ENCODE assay signal across 8 cellular contexts in the genomic region with DNA sequence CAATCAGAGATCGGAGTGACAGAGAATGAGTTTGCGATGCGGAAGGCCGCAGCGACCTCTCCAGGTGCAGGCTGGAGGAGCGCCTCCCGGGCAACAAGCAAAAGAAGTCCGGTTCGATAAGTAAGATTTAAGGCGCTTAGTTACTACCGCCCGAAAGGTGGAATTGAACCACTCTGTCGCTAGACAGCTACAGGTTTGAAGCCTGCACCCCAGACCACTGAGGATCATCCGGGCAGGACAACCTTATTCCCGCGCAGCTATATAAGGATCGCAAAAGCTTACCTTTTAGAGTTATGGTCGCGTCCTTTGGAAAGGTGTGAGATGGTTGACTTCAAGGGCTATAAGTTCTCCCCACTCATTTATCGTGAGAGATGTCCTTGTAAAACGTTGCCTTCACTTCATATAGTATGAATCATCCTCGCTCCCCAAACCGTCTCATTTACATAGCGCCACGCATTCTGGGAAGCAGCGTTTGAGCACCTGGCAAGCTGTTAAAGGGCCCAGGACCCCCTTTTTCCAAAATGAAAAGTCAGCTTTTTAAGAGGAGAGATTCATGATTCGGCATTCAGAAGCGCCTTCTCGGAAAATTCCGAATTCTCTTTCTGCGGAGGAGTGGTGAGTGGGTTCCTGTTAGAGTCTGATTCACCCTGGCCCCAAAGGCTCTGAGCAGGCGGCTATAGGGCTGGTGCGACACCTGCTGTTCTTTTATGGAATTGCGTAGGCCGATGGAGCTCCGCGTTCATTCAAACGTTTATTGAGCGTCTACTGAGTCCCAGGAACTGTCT.
DNase-seq lines count a peak whose midpoint lies in the region; ATAC-seq, FAIRE-seq and TF ChIP-seq lines count a peak whose summit lies in the region.

No MANE protein-coding gene starts in this region.

- ATAC-seq in GM18861 (IDR thresholded peaks at IDR 0.05; ENCODE audit: unreplicated experiment) (peak; percentile 64), HG03097 (IDR thresholded peaks at IDR 0.05; ENCODE audit: low FRiP score, unreplicated experiment) (peak; percentile 76)

- peak; percentile 87 for TF ChIP-seq CTCF in AG04449 (IDR thresholded peaks at IDR 0.05; ENCODE audit: insufficient read depth, low read length, missing control alignments)
- TF ChIP-seq CTCF in VCaP (conservative IDR thresholded peaks at IDR 0.05) = peak; percentile 96
- TF ChIP-seq CTCF in cardiac fibroblast (IDR thresholded peaks at IDR 0.05; ENCODE audit: low read depth, low read length) = peak; percentile 95

- POLR2A ChIA-PET in AG04449 (lab: Yijun Ruan, JAX) = interaction anchor here (0.5 to 1.5 kb wide), 13 partner anchors 7 to 300 kb away, joined by 3 to 26 read pairs (median 4); partner anchors contain the start of genes BLOC1S3, ERCC1, FOSB and TRAPPC6A

- CTCF ChIA-PET in AG04449 (lab: Yijun Ruan, JAX) = interaction anchor here (0.6 to 19.3 kb wide), 35 partner anchors 10 to 296 kb away, joined by 3 to 773 read pairs (median 4); partner anchors contain the start of genes EML2, ERCC1, ERCC2 and FOSB

- peak overlapping the region; percentile 98 for H3K27ac ChIP-seq in VCaP

- no peak for DNase-seq in AG04449 (ENCODE audit: low read depth, low spot score)
- peak; percentile 85 for DNase-seq in NCI-H2171 (lab: John Stamatoyannopoulos, UW)
- DNase-seq in cardiac fibroblast (ENCODE audit: low read depth in 2 of 2) = peak; percentile 96 to 97
- peak; percentile 87 for DNase-seq in stimulated activated CD4-positive, alpha-beta T cell treated with anti-CD3 and anti-CD28 coated beads, Interleukin-12 subunit alpha, Interleukin-12 subunit beta, amount 100 ng/mL, for 4 hours

- peak; percentile 69 for FAIRE-seq in islet of Langerhans (lab: Jason Lieb, UNC)

- H3K4me3 ChIP-seq in AG04449 (ENCODE audit: low read depth, low read length) (peak overlapping the region; percentile 63), cardiac fibroblast (replicated peaks in 1 of 2; ENCODE audit: low read depth in 2 of 2, low read length in 2 of 2) (peak overlapping the region; percentile 61 to 64)
